In genomic region chr4:21090098-21090666, GRCh38 we compare ENCODE assay signal across 25 cellular contexts.
DNase-seq lines count a peak whose midpoint lies in the region; ATAC-seq and TF ChIP-seq lines count a peak whose summit lies in the region.
"Had no signal": no experiment of that assay in that cellular context is flagged by ENCODE, and none has a peak within 500 bp of the region (broad histone marks: within the 10 kb centered on the region; RNA-seq: fewer than 3 reads in every experiment).

No MANE protein-coding gene starts in this region.

- H3K27me3 Mint-ChIP-seq in immature natural killer cell (ENCODE audit: low read depth in 3 of 3), result peaks cover 0 to 1% (median 0%) of the 10 kb centered on the region in 3 donors
- H3K27me3 Mint-ChIP-seq in activated naive CD8-positive, alpha-beta T cell treated with anti-CD3 and anti-CD28 coated beads, Interleukin-2, amount 50 U/mL, for 24 hours, result peaks cover 2% of the 10 kb centered on the region
- H3K27me3 Mint-ChIP-seq: CD4-positive, alpha-beta memory T cell had no signal

- H3K4me3 Mint-ChIP-seq in immature natural killer cell, result peak overlapping the region; percentile 50 to 76 (median 60)
- H3K4me3 Mint-ChIP-seq in activated naive CD8-positive, alpha-beta T cell treated with anti-CD3 and anti-CD28 coated beads, Interleukin-2, amount 50 U/mL, for 24 hours, result no peak overlapping the region
- H3K4me3 Mint-ChIP-seq: CD4-positive, alpha-beta memory T cell had no signal

- H3K27ac ChIP-seq in transverse colon, result peak overlapping the region; percentile 24 to 55 (median 39)
- H3K27ac ChIP-seq: 22Rv1; BLaER1 treated with 17β-estradiol and CSF1 and Interleukin-3, amounts not matched to agents 10 nM and 100 nM had no signal

- H3K4me1 ChIP-seq in transverse colon, result peaks cover 0 to 23% (median 8%) of the 10 kb centered on the region in 4 donors
- H3K4me1 ChIP-seq: BLaER1 treated with 17β-estradiol and CSF1 and Interleukin-3, amounts not matched to agents 10 nM and 100 nM had no signal

- H3K27me3 ChIP-seq in transverse colon, result no peaks in the 10 kb centered on the region
- H3K27me3 ChIP-seq: BLaER1 treated with 17β-estradiol and CSF1 and Interleukin-3, amounts not matched to agents 10 nM and 100 nM; MG63 had no signal

- ATAC-seq in HG03565 (IDR thresholded peaks at IDR 0.05; ENCODE audit: unreplicated experiment), result no peak
- no peak for ATAC-seq in activated naive CD8-positive, alpha-beta T cell treated with anti-CD3 and anti-CD28 coated beads, Interleukin-2, amount 50 U/mL, for 24 hours
- ATAC-seq: K562 had no signal

- H3K9me3 ChIP-seq in transverse colon, result no peaks in the 10 kb centered on the region
- H3K9me3 ChIP-seq: BLaER1 treated with 17β-estradiol and CSF1 and Interleukin-3, amounts not matched to agents 10 nM and 100 nM; MG63 had no signal

- no peak for TF ChIP-seq POLR2A in transverse colon (IDR thresholded peaks at IDR 0.05)

- peaks cover 5 to 14% (median 5%) of the 10 kb centered on the region in 3 donors for H3K36me3 Mint-ChIP-seq in immature natural killer cell
- H3K36me3 Mint-ChIP-seq in activated naive CD8-positive, alpha-beta T cell treated with anti-CD3 and anti-CD28 coated beads, Interleukin-2, amount 50 U/mL, for 24 hours (ENCODE audit: low read depth), result no peaks in the 10 kb centered on the region
- H3K36me3 Mint-ChIP-seq: CD4-positive, alpha-beta memory T cell had no signal

- TF ChIP-seq EP300 in transverse colon (IDR thresholded peaks at IDR 0.05; ENCODE audit: low read depth), result no peak

- no peak overlapping the region for H3K4me3 ChIP-seq in transverse colon
- H3K4me3 ChIP-seq: BLaER1 treated with 17β-estradiol and CSF1 and Interleukin-3, amounts not matched to agents 10 nM and 100 nM; K562; MG63 had no signal

- H3K27ac Mint-ChIP-seq in immature natural killer cell, result peak overlapping the region; percentile 36 to 89 (median 70)
- no peak overlapping the region for H3K27ac Mint-ChIP-seq in activated naive CD8-positive, alpha-beta T cell treated with anti-CD3 and anti-CD28 coated beads, Interleukin-2, amount 50 U/mL, for 24 hours
- H3K27ac Mint-ChIP-seq: CD4-positive, alpha-beta memory T cell had no signal

- 31 to 54% methylated on average over 4 of the region's 4 CpGs for WGBS in transverse colon (ENCODE audit: low coverage in 1 of 2), 2 donors

- TF ChIP-seq CTCF in transverse colon (IDR thresholded peaks at IDR 0.05), result no peak

- H3K9me3 Mint-ChIP-seq in immature natural killer cell, result peaks cover 2 to 28% (median 8%) of the 10 kb centered on the region in 6 donors
- peaks cover 22% of the 10 kb centered on the region for H3K9me3 Mint-ChIP-seq in activated naive CD8-positive, alpha-beta T cell treated with anti-CD3 and anti-CD28 coated beads, Interleukin-2, amount 50 U/mL, for 24 hours

- in situ Hi-C loops in transverse colon (cut with MboI; ENCODE audit: low pct_ligation_motif_present in 1 of 4, low pct_unique_long_range_greater_than_20kb in 1 of 4, low sequenced_read_pairs in 3 of 4), result no loop called here

- H3K4me1 Mint-ChIP-seq in immature natural killer cell, result peaks cover 27 to 31% of the 10 kb centered on the region in 2 donors
- peaks cover 2% of the 10 kb centered on the region for H3K4me1 Mint-ChIP-seq in activated naive CD8-positive, alpha-beta T cell treated with anti-CD3 and anti-CD28 coated beads, Interleukin-2, amount 50 U/mL, for 24 hours

- DNase-seq in DMS53 (lab: John Stamatoyannopoulos, UW) (peak; percentile 21), DMS53 treated with DMSO at 0.1 percent for 48 hours (lab: John Stamatoyannopoulos, UW; ENCODE audit: unreplicated experiment) (no peak), NOMO-1 treated with dmso at 0.1 percent for 144 hours (lab: John Stamatoyannopoulos, UW; ENCODE audit: unreplicated experiment) (peak; percentile 75), immature natural killer cell (peak in 2 of 3 donors; percentile 7 to 12), transverse colon (no peak), NCI-H524 treated with DMSO at 0.1 percent for 48 hours (lab: John Stamatoyannopoulos, UW) (no peak)
- no peak for DNase-seq in activated naive CD8-positive, alpha-beta T cell treated with anti-CD3 and anti-CD28 coated beads, Interleukin-2, amount 50 U/mL, for 24 hours
- DNase-seq: Calu3; CD4-positive, alpha-beta memory T cell; DMS153; GDM1; H7; MG63; NCI-H1092 treated with DMSO at 0.1 percent for 48 hours; NCI-H1436 treated with DMSO at 0.1 percent for 48 hours; NCI-H1930; NCI-H2227 treated with DMSO at 0.1 percent for 48 hours; NCI-H510A; NCI-H748 treated with DMSO at 0.1 percent for 48 hours; NK-92 treated with Interleukin-12 subunit alpha and Interleukin-12 subunit beta, amount 100 ng/mL, for 24 hours; Right ventricle myocardium superior had no signal

- no peaks in the 10 kb centered on the region for H3K36me3 ChIP-seq in transverse colon
- H3K36me3 ChIP-seq: BLaER1 treated with 17β-estradiol and CSF1 and Interleukin-3, amounts not matched to agents 10 nM and 100 nM; MG63 had no signal

- intact Hi-C loops in transverse colon (cut with DNase I; ENCODE audit: low total_unique reads), result no loop called here

Comparison
In these comparisons a context has a peak if more than half of its experiments do, and no peak if none do; other contexts are left out.
1. DNase-seq: peak in DMS53 (single experiment), NOMO-1 treated with dmso at 0.1 percent for 144 hours (single experiment) and immature natural killer cell (2 of 3); none in DMS53 treated with DMSO at 0.1 percent for 48 hours (single experiment), transverse colon (single experiment), activated naive CD8-positive, alpha-beta T cell treated with anti-CD3 and anti-CD28 coated beads, Interleukin-2, amount 50 U/mL, for 24 hours (single experiment) and NCI-H524 treated with DMSO at 0.1 percent for 48 hours (single experiment).